Comparison of ENCODE assay signal across 19 cellular contexts in the genomic region with DNA sequence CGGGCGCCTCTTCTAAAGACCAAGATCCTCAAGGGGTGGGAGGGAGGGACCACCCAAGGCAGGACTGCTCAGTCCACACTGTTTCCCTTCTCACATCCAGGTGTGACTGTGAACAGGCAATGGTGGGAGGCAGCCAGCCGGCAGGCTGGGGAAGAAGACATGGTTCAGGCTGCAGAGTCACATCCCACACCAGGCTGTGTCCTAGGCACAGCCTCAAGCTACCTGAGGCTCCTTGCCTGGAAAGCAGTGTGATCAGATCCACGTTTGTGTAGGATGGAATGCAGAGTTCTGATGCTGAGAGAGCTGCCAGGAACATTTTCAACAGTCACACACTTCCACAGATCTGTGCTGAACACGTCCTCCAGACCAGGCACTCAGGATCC. TPM values are rescaled to one million over a fixed set of nuclear protein-coding genes. Genes with fewer than 3 reads are reported as not detected.
DNase-seq lines count a peak whose midpoint lies in the region; ATAC-seq and TF ChIP-seq lines count a peak whose summit lies in the region.
"Had no signal": no experiment of that assay in that cellular context is flagged by ENCODE, and none has a peak within 500 bp of the region (broad histone marks: within the 10 kb centered on the region; RNA-seq: fewer than 3 reads in every experiment).

No MANE protein-coding gene starts in this region.

- H3K23ac ChIP-seq in trophoblast cell (ENCODE audit: low read length) = no peak overlapping the region

- no peak overlapping the region for H3K18ac ChIP-seq in trophoblast cell (ENCODE audit: low read length)

- H4K8ac ChIP-seq in trophoblast cell (ENCODE audit: low read depth, low read length) = no peak overlapping the region

- WGBS in sigmoid colon, 2 donors = 58 to 84% methylated on average over 5 of the region's 5 CpGs
- no CpG with 5 or more reads among the region's 5 CpGs for WGBS in trophoblast cell (ENCODE audit: extremely low coverage, insufficient coverage, insufficient read length)

- H4K12ac ChIP-seq in trophoblast cell (ENCODE audit: low read depth, low read length) = no peak overlapping the region

- H3K79me1 ChIP-seq in trophoblast cell (ENCODE audit: low read length) = no peaks in the 10 kb centered on the region

- peaks cover 50% of the 10 kb centered on the region for H3K36me3 ChIP-seq in WERI-Rb-1
- peaks cover 0 to 71% of the 10 kb centered on the region in 2 donors for H3K36me3 ChIP-seq in left lung
- peaks cover 4 to 39% (median 10%) of the 10 kb centered on the region in 4 donors for H3K36me3 ChIP-seq in sigmoid colon
- H3K36me3 ChIP-seq in trophoblast cell (ENCODE audit: control insufficient read depth in 1 of 2, insufficient read depth in 2 of 2, low read length in 2 of 2) = peaks cover 2 to 4% of the 10 kb centered on the region in 2 experiments

- no peaks in the 10 kb centered on the region for H3K79me2 ChIP-seq in trophoblast cell (ENCODE audit: control insufficient read depth, insufficient read depth, low read length, poor library complexity)

- no peak overlapping the region for H3K14ac ChIP-seq in trophoblast cell (ENCODE audit: low read length)

- H2BK120ac ChIP-seq in trophoblast cell (ENCODE audit: insufficient read depth, low read length, poor library complexity) = no peak overlapping the region

- no peak overlapping the region for H4K91ac ChIP-seq in trophoblast cell (ENCODE audit: low read depth, low read length)

- H3K4me1 ChIP-seq in left lung (peaks cover 4 to 5% of the 10 kb centered on the region in 2 donors), sigmoid colon (peaks cover 0 to 3% (median 0%) of the 10 kb centered on the region in 4 donors), trophoblast cell (ENCODE audit: control insufficient read depth in 1 of 2, insufficient read depth in 2 of 2, low read length in 2 of 2) (peaks cover 0 to 4% of the 10 kb centered on the region in 2 experiments)
- H3K4me1 ChIP-seq: SJSA1, testis had no signal

- H3K4ac ChIP-seq in trophoblast cell (ENCODE audit: low read depth, low read length) = no peak overlapping the region

- no peak for TF ChIP-seq EP300 in sigmoid colon (IDR thresholded peaks at IDR 0.05)

- no peaks in the 10 kb centered on the region for H3K27me3 ChIP-seq in WERI-Rb-1 (ENCODE audit: insufficient read depth, low read depth, severe bottlenecking)
- H3K27me3 ChIP-seq in left lung = no peaks in the 10 kb centered on the region
- no peaks in the 10 kb centered on the region for H3K27me3 ChIP-seq in sigmoid colon
- no peaks in the 10 kb centered on the region for H3K27me3 ChIP-seq in trophoblast cell (ENCODE audit: insufficient read depth, low read length)
- H3K27me3 ChIP-seq: SJSA1, testis had no signal

- TF ChIP-seq POLR2A in sigmoid colon (IDR thresholded peaks at IDR 0.05) = no peak

- no peak overlapping the region for H3K9ac ChIP-seq in trophoblast cell (ENCODE audit: low read length)

- H2AK5ac ChIP-seq in trophoblast cell (ENCODE audit: low read length) = no peak overlapping the region

- DNase-seq in D341Med (ENCODE audit: low spot score) = peak; percentile 24
- DNase-seq in WERI-Rb-1 = peak; percentile 4
- peak; percentile 8 to 28 for DNase-seq in left lung
- peak; percentile 13 for DNase-seq in sigmoid colon
- DNase-seq in trophoblast cell = no peak
- DNase-seq in activated gamma-delta T cell (lab: John Stamatoyannopoulos, UW) = no peak
- DNase-seq: activated CD4-positive, alpha-beta T cell treated with anti-CD3 and anti-CD28 coated beads, Interleukin-2, amount 50 U/mL, for 48 hours; activated T-cell treated with anti-CD3 and anti-CD28 coated beads for 4 hours; HCEC 1CT; naive B cell; NCI-H1092 treated with DMSO at 0.1 percent for 48 hours; NCI-H2081; NCI-H446; stimulated activated CD4-positive, alpha-beta T cell treated with anti-CD3 and anti-CD28 coated beads, Interleukin-1b, Interleukin-23, amount 100 ng/mL, for 48 hours had no signal

- no peak overlapping the region for H3K4me2 ChIP-seq in trophoblast cell (ENCODE audit: low read length)

- H3K9me3 ChIP-seq in WERI-Rb-1 (ENCODE audit: severe bottlenecking) (peaks cover 10% of the 10 kb centered on the region), left lung (peaks cover 0 to 41% of the 10 kb centered on the region in 2 donors), sigmoid colon (peaks cover 0 to 6% (median under 1%) of the 10 kb centered on the region in 4 donors), trophoblast cell (ENCODE audit: insufficient read depth, low read depth, low read length) (peaks cover 2% of the 10 kb centered on the region)
- H3K9me3 ChIP-seq: testis had no signal

- H2AFZ ChIP-seq in trophoblast cell (ENCODE audit: insufficient read depth, low read length, poor library complexity) = no peak overlapping the region

- H2BK5ac ChIP-seq in trophoblast cell (ENCODE audit: low read depth, low read length, poor library complexity) = no peak overlapping the region

- H3K27ac ChIP-seq in WERI-Rb-1 (no peak overlapping the region), left lung (no peak overlapping the region), sigmoid colon (no peak overlapping the region), trophoblast cell (ENCODE audit: low read depth, low read length) (no peak overlapping the region)
- H3K27ac ChIP-seq: SJSA1, testis had no signal

- H3K4me3 ChIP-seq in WERI-Rb-1 (ENCODE audit: low read depth, low read length) (no peak overlapping the region), left lung (no peak overlapping the region), sigmoid colon (no peak overlapping the region), trophoblast cell (ENCODE audit: low read depth, low read length) (no peak overlapping the region)
- H3K4me3 ChIP-seq: SJSA1, testis had no signal

- no peak overlapping the region for H2BK12ac ChIP-seq in trophoblast cell (ENCODE audit: low read length)

- no peak for TF ChIP-seq CTCF in WERI-Rb-1 (IDR thresholded peaks at IDR 0.05; ENCODE audit: low read depth, low read length)
- TF ChIP-seq CTCF in left lung (IDR thresholded peaks at IDR 0.05) = no peak
- no peak for TF ChIP-seq CTCF in sigmoid colon (IDR thresholded peaks at IDR 0.05)

- ATAC-seq in left lung (no peak), GM19463 (IDR thresholded peaks at IDR 0.05; ENCODE audit: unreplicated experiment) (no peak)
- ATAC-seq: stimulated activated memory B cell treated with anti-CD40 and anti-IgM and Interleukin-4, amounts not matched to agents 10 μg/mL and 1 μg/mL and 100 μg/mL, for 72 hours had no signal

- intact Hi-C loops in left lung (cut with DNase I) (no loop called here), sigmoid colon (cut with DNase I) (no loop called here)

RNA-seq across cellular contexts. Expression of gene SLC66A2, which starts 16.4 kb away (rescaled TPM):
- total RNA-seq in left lung (10 to 100 TPM; 44.8 to 69.8 TPM), sigmoid colon (10 to 100 TPM; 27.3 to 33.2 (median 32.0) TPM)
- polyA plus RNA-seq in sigmoid colon = 10 to 100 TPM; 36.0 to 59.4 (median 49.2) TPM
- 11.7 and 12.7 TPM in 2 replicates for polyA plus RNA-seq in trophoblast cell (2013)

RNA-seq across cellular contexts. Expression of gene HSBP1L1, which starts 29.4 kb away (rescaled TPM):
- total RNA-seq in left lung (10 to 100 TPM; 23.1 to 38.5 TPM), sigmoid colon (10 to 100 TPM; 15.8 to 21.0 (median 19.3) TPM)
- 10 to 100 TPM; 37.9 to 86.5 (median 51.1) TPM for polyA plus RNA-seq in sigmoid colon
- 19.8 and 20.5 TPM in 2 replicates for polyA plus RNA-seq in trophoblast cell (2013)
- total RNA-seq: LHCN-M2 had no signal

RNA-seq across cellular contexts. Expression of gene TXNL4A, which starts 53.3 kb away (rescaled TPM):
- 100 to 1,000 TPM in 1 of 2 donors, 10 to 100 TPM in 1; 82.7 to 106 TPM for total RNA-seq in left lung
- total RNA-seq in sigmoid colon = 10 to 100 TPM; 16.9 to 32.9 (median 27.1) TPM
- 10 to 100 TPM; 72.9 to 85.3 (median 85.3) TPM for polyA plus RNA-seq in sigmoid colon
- 82.5 and 87.8 TPM in 2 replicates for polyA plus RNA-seq in trophoblast cell (2013)

Comparison
In these comparisons a context has a peak if more than half of its experiments do, and no peak if none do; other contexts are left out.
1. DNase-seq: peak in D341Med (single experiment), WERI-Rb-1 (single experiment), left lung (2 of 2) and sigmoid colon (single experiment); none in trophoblast cell (0 of 2) and activated gamma-delta T cell (single experiment).